Comparison of ENCODE assay signal across 32 cellular contexts in genomic region chr21:44671911-44672310, GRCh38. TPM values are rescaled to one million over a fixed set of nuclear protein-coding genes. Genes with fewer than 3 reads are reported as not detected.
"Had no signal": no experiment of that assay in that cellular context is flagged by ENCODE, and none has a peak within 500 bp of the region (broad histone marks: within the 10 kb centered on the region; RNA-seq: fewer than 3 reads in every experiment).

No MANE protein-coding gene starts in this region.

- H3K4me3 ChIP-seq: ascending aorta, cardiac muscle cell had no signal

- FAIRE-seq: bronchial epithelial cell, TTC549 had no signal

- H3K27me3 ChIP-seq: ascending aorta, cardiac muscle cell had no signal

- ATAC-seq: activated CD8-positive, alpha-beta T cell treated with anti-CD3 and anti-CD28 coated beads for 36 hours; activated naive CD8-positive, alpha-beta T cell treated with anti-CD3 and anti-CD28 coated beads, Interleukin-2, amount 50 U/mL, for 24 hours had no signal

- H3K36me3 ChIP-seq: ascending aorta, cardiac muscle cell had no signal

- H3K27ac ChIP-seq: ascending aorta, cardiac muscle cell, VCaP had no signal

- H3K4me1 ChIP-seq: ascending aorta had no signal

- DNase-seq: activated B cell treated with CpG ODN at 0.5 μM for 24 hours; activated CD4-positive, alpha-beta memory T cell treated with anti-CD3 and anti-CD28 coated beads for 36 hours; activated CD4-positive, alpha-beta T cell treated with anti-CD3 and anti-CD28 coated beads for 4 hours; activated CD4-positive, alpha-beta T cell treated with anti-CD3 and anti-CD28 coated beads, Interleukin-2, amount 10 ng/mL, durations not matched to agents 24 days and 14 days; activated CD4-positive, alpha-beta T cell treated with anti-CD3 and anti-CD28 coated beads, Interleukin-2, amount 50 U/mL, for 1 hour; activated CD4-positive, alpha-beta T cell treated with anti-CD3 and anti-CD28 coated beads, Interleukin-2, amount 50 U/mL, for 4 hours; activated CD4-positive, CD25-positive, alpha-beta regulatory T cell treated with anti-CD3 and anti-CD28 coated beads, Interleukin-2, amount 50 U/mL, for 72 hours; activated CD8-positive, alpha-beta memory T cell treated with anti-CD3 and anti-CD28 coated beads, Interleukin-2, amount 50 U/mL, for 48 hours; activated CD8-positive, alpha-beta T cell treated with anti-CD3 and anti-CD28 coated beads for 36 hours; activated effector memory CD4-positive, alpha-beta T cell treated with Interleukin-2 at 50 U/mL for 16 hours; activated gamma-delta T cell; activated naive CD4-positive, alpha-beta T cell treated with anti-CD3 and anti-CD28 coated beads, Interleukin-2, amount 10 ng/mL, durations not matched to agents 7 days and 5 days; activated naive CD4-positive, alpha-beta T cell treated with Interleukin-2 at 50 U/mL for 16 hours; activated naive CD8-positive, alpha-beta T cell treated with anti-CD3 and anti-CD28 coated beads, Interleukin-2, amount 10 ng/mL, durations not matched to agents 7 days and 5 days; activated naive CD8-positive, alpha-beta T cell treated with anti-CD3 and anti-CD28 coated beads, Interleukin-2, amount 50 U/mL, for 24 hours; activated T-cell treated with anti-CD3 and anti-CD28 coated beads, Interleukin-2, amount 50 U/mL, for 24 hours; activated T-cell treated with anti-CD3 and anti-CD28 coated beads, Interleukin-2, amount 50 U/mL, for 48 hours; amygdala; anterior cingulate cortex; caudate nucleus; cerebellar nuclear complex; T-helper 1 cell; T-helper 2 cell; T-helper 9 cell had no signal

RNA-seq across cellular contexts. Expression of gene KRTAP12-2, which starts 5.2 kb away (rescaled TPM):
- total RNA-seq: activated B cell treated with CpG ODN at 0.5 μM for 24 hours; activated CD4-positive, alpha-beta memory T cell treated with anti-CD3 and anti-CD28 coated beads for 36 hours; activated CD4-positive, alpha-beta T cell treated with anti-CD3 and anti-CD28 coated beads, Interleukin-2, amount 10 ng/mL, durations not matched to agents 24 days and 14 days; activated CD8-positive, alpha-beta memory T cell treated with anti-CD3 and anti-CD28 coated beads for 36 hours; activated CD8-positive, alpha-beta T cell treated with anti-CD3 and anti-CD28 coated beads for 36 hours; activated naive CD8-positive, alpha-beta T cell treated with anti-CD3 and anti-CD28 coated beads, Interleukin-2, amount 10 ng/mL, durations not matched to agents 7 days and 5 days; activated T-helper 2 cell treated with anti-CD3 and anti-CD28 coated beads, Interferon-gamma antibody, Interleukin-2, Interleukin-4, amounts not matched to agents 10 μg/mL and 5 μg/mL and 100 μg/mL, durations not matched to agents 14 hours and 24 hours and 36 hours; ascending aorta; bronchial epithelial cell; cardiac muscle cell had no signal
- polyA plus RNA-seq: cardiac muscle cell had no signal

RNA-seq across cellular contexts. Expression of gene KRTAP12-1, which starts 10.1 kb away (rescaled TPM):
- total RNA-seq: activated B cell treated with CpG ODN at 0.5 μM for 24 hours; activated CD4-positive, alpha-beta memory T cell treated with anti-CD3 and anti-CD28 coated beads for 36 hours; activated CD4-positive, alpha-beta T cell treated with anti-CD3 and anti-CD28 coated beads, Interleukin-2, amount 10 ng/mL, durations not matched to agents 24 days and 14 days; activated CD8-positive, alpha-beta memory T cell treated with anti-CD3 and anti-CD28 coated beads for 36 hours; activated CD8-positive, alpha-beta T cell treated with anti-CD3 and anti-CD28 coated beads for 36 hours; activated naive CD8-positive, alpha-beta T cell treated with anti-CD3 and anti-CD28 coated beads, Interleukin-2, amount 10 ng/mL, durations not matched to agents 7 days and 5 days; activated T-helper 2 cell treated with anti-CD3 and anti-CD28 coated beads, Interferon-gamma antibody, Interleukin-2, Interleukin-4, amounts not matched to agents 10 μg/mL and 5 μg/mL and 100 μg/mL, durations not matched to agents 14 hours and 24 hours and 36 hours; ascending aorta; bronchial epithelial cell; cardiac muscle cell had no signal
- polyA plus RNA-seq: adipose tissue, cardiac muscle cell had no signal

RNA-seq across cellular contexts. Expression of gene KRTAP12-3, which starts 14.2 kb away (rescaled TPM):
- total RNA-seq: activated B cell treated with CpG ODN at 0.5 μM for 24 hours; activated CD4-positive, alpha-beta memory T cell treated with anti-CD3 and anti-CD28 coated beads for 36 hours; activated CD4-positive, alpha-beta T cell treated with anti-CD3 and anti-CD28 coated beads, Interleukin-2, amount 10 ng/mL, durations not matched to agents 24 days and 14 days; activated CD8-positive, alpha-beta memory T cell treated with anti-CD3 and anti-CD28 coated beads for 36 hours; activated CD8-positive, alpha-beta T cell treated with anti-CD3 and anti-CD28 coated beads for 36 hours; activated naive CD8-positive, alpha-beta T cell treated with anti-CD3 and anti-CD28 coated beads, Interleukin-2, amount 10 ng/mL, durations not matched to agents 7 days and 5 days; activated T-helper 2 cell treated with anti-CD3 and anti-CD28 coated beads, Interferon-gamma antibody, Interleukin-2, Interleukin-4, amounts not matched to agents 10 μg/mL and 5 μg/mL and 100 μg/mL, durations not matched to agents 14 hours and 24 hours and 36 hours; ascending aorta; bronchial epithelial cell; cardiac muscle cell had no signal
- polyA plus RNA-seq: adipose tissue, cardiac muscle cell had no signal

RNA-seq across cellular contexts. Expression of gene KRTAP12-4, which starts 17.5 kb away (rescaled TPM):
- total RNA-seq: activated B cell treated with CpG ODN at 0.5 μM for 24 hours; activated CD4-positive, alpha-beta memory T cell treated with anti-CD3 and anti-CD28 coated beads for 36 hours; activated CD4-positive, alpha-beta T cell treated with anti-CD3 and anti-CD28 coated beads, Interleukin-2, amount 10 ng/mL, durations not matched to agents 24 days and 14 days; activated CD8-positive, alpha-beta memory T cell treated with anti-CD3 and anti-CD28 coated beads for 36 hours; activated CD8-positive, alpha-beta T cell treated with anti-CD3 and anti-CD28 coated beads for 36 hours; activated naive CD8-positive, alpha-beta T cell treated with anti-CD3 and anti-CD28 coated beads, Interleukin-2, amount 10 ng/mL, durations not matched to agents 7 days and 5 days; activated T-helper 2 cell treated with anti-CD3 and anti-CD28 coated beads, Interferon-gamma antibody, Interleukin-2, Interleukin-4, amounts not matched to agents 10 μg/mL and 5 μg/mL and 100 μg/mL, durations not matched to agents 14 hours and 24 hours and 36 hours; ascending aorta; bronchial epithelial cell; cardiac muscle cell had no signal
- polyA plus RNA-seq: adipose tissue, cardiac muscle cell had no signal

RNA-seq across cellular contexts. Expression of gene KRTAP10-12, which starts 25.1 kb away (rescaled TPM):
- total RNA-seq: activated B cell treated with CpG ODN at 0.5 μM for 24 hours; activated CD4-positive, alpha-beta memory T cell treated with anti-CD3 and anti-CD28 coated beads for 36 hours; activated CD4-positive, alpha-beta T cell treated with anti-CD3 and anti-CD28 coated beads, Interleukin-2, amount 10 ng/mL, durations not matched to agents 24 days and 14 days; activated CD8-positive, alpha-beta memory T cell treated with anti-CD3 and anti-CD28 coated beads for 36 hours; activated CD8-positive, alpha-beta T cell treated with anti-CD3 and anti-CD28 coated beads for 36 hours; activated naive CD8-positive, alpha-beta T cell treated with anti-CD3 and anti-CD28 coated beads, Interleukin-2, amount 10 ng/mL, durations not matched to agents 7 days and 5 days; activated T-helper 2 cell treated with anti-CD3 and anti-CD28 coated beads, Interferon-gamma antibody, Interleukin-2, Interleukin-4, amounts not matched to agents 10 μg/mL and 5 μg/mL and 100 μg/mL, durations not matched to agents 14 hours and 24 hours and 36 hours; ascending aorta; bronchial epithelial cell; cardiac muscle cell had no signal
- polyA plus RNA-seq: adipose tissue, cardiac muscle cell had no signal
